Comparison of ENCODE assay signal across 1 cellular context in genomic region chr2:227509824-227510619, GRCh38.
TF ChIP-seq lines count a peak whose summit lies in the region.

No MANE protein-coding gene starts in this region.

TF ChIP-seq in HepG2, 621 proteins besides CTCF, POLR2A, EP300 and RAD21:
- TF ChIP-seq RBM22 (optimal IDR thresholded peaks at IDR 0.05; ENCODE audit: low read length) = peak; percentile 66
- peak; percentile 55; the same call in 1 of the 2 replicates for TF ChIP-seq ZSCAN25 (CRISPR knock-in tag; IDR thresholded peaks at IDR 0.05)
- TF ChIP-seq TEAD3 (CRISPR knock-in tag; optimal IDR thresholded peaks at IDR 0.05; ENCODE audit: borderline replicate concordance) = no peak
